ENCODE assay signal across 27 cellular contexts in the genomic region with DNA sequence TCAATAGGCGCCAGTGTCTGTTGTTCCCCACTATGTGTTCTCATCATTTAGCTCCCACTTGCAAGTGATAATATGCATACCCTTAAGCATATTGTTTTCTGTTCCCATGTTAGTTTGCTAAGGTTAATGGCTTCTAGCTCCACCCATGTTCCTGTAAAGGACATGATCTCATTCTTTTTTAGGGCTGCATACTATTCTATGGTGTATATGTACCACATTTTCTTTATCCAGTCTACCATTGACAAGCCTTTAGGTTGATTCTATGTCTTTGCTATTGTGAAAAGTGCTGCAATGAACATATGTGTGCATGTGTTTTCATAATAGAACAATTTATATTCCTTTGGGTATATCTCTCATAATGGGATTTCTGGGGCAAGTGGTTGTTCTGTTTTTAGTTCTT.
"Had no signal": no experiment of that assay in that cellular context is flagged by ENCODE, and none has a peak within 500 bp of the region (broad histone marks: within the 10 kb centered on the region; RNA-seq: fewer than 3 reads in every experiment).

No MANE protein-coding gene starts in this region.

- H3K36me3 ChIP-seq: stomach, suprapubic skin, thoracic aorta, thyroid gland, tibial artery, tibial nerve, transverse colon, upper lobe of left lung, upper lobe of right lung, uterus, vagina had no signal

- FAIRE-seq: urothelium cell line had no signal

- H3K4me3 ChIP-seq: stomach, suprapubic skin, testis, thoracic aorta, thyroid gland, tibial artery, tibial nerve, transverse colon, upper lobe of left lung, upper lobe of right lung, uterus, vagina had no signal

- DNase-seq: stimulated activated CD4-positive, alpha-beta T cell treated with anti-CD3 and anti-CD28 coated beads, Interleukin-2, amount 100 ng/mL, for 48 hours; stimulated activated CD4-positive, alpha-beta T cell treated with anti-CD3 and anti-CD28 coated beads, Interleukin-4, amount 100 ng/mL, for 1 hour; stimulated activated CD4-positive, alpha-beta T cell treated with anti-CD3 and anti-CD28 coated beads, Interleukin-4, amount 100 ng/mL, for 24 hours; stimulated activated CD4-positive, alpha-beta T cell treated with anti-CD3 and anti-CD28 coated beads, Interleukin-4, amount 100 ng/mL, for 4 hours; stimulated activated CD8-positive, alpha-beta memory T cell treated with anti-CD3 and anti-CD28 coated beads, Interleukin-4, amount 100 ng/mL, for 48 hours; stimulated activated naive B cell treated with anti-CD40 and anti-IgM and Interleukin-4, amounts not matched to agents 10 μg/mL and 1 μg/mL and 100 μg/mL, for 72 hours; stimulated activated naive CD4-positive, alpha-beta T cell; stimulated activated naive CD4-positive, alpha-beta T cell treated with Interleukin-2 at 50 U/mL for 16 hours; stimulated activated naive CD8-positive, alpha-beta T cell treated with anti-CD3 and anti-CD28 coated beads, Interleukin-15, amount 100 ng/mL, for 72 hours; stimulated activated naive CD8-positive, alpha-beta T cell treated with anti-CD3 and anti-CD28 coated beads, Interleukin-15, Interleukin-2, amounts not matched to agents 100 U/mL and 50 U/mL, for 24 hours; stomach; substantia nigra; testis; thyroid gland; tibial artery; transverse colon; trophoblast cell; upper lobe of left lung; upper lobe of right lung; uterus had no signal

- H3K27me3 ChIP-seq: stomach, suprapubic skin, testis, thyroid gland, tibial artery, tibial nerve, transverse colon, upper lobe of left lung, upper lobe of right lung, uterus, vagina had no signal

- H3K4me1 ChIP-seq: stomach, suprapubic skin, testis, thyroid gland, tibial artery, tibial nerve, transverse colon, upper lobe of left lung, upper lobe of right lung, uterus, vagina had no signal

- H3K27ac ChIP-seq: stomach, suprapubic skin, testis, thoracic aorta, thyroid gland, tibial artery, tibial nerve, transverse colon, upper lobe of left lung, upper lobe of right lung, uterus, vagina had no signal

- H3K9me3 ChIP-seq: suprapubic skin, testis, thoracic aorta, thyroid gland, tibial artery, tibial nerve, transverse colon, upper lobe of left lung, upper lobe of right lung, uterus, vagina had no signal

- ATAC-seq: stimulated activated effector memory CD8-positive, alpha-beta T cell treated with anti-CD3 and anti-CD28 coated beads, Interleukin-12 subunit alpha, Interleukin-12 subunit beta, amount 100 ng/mL, for 72 hours; stimulated activated memory B cell treated with anti-CD40 and anti-IgM and Interleukin-4, amounts not matched to agents 10 μg/mL and 1 μg/mL and 100 μg/mL, for 72 hours; stimulated activated naive B cell treated with anti-CD40 and anti-IgM and Interleukin-4, amounts not matched to agents 10 μg/mL and 1 μg/mL and 100 μg/mL, for 72 hours; stimulated activated naive CD8-positive, alpha-beta T cell treated with anti-CD3 and anti-CD28 coated beads, Interleukin-15, amount 100 ng/mL, for 72 hours; stimulated activated naive CD8-positive, alpha-beta T cell treated with anti-CD3 and anti-CD28 coated beads, Interleukin-15, Interleukin-2, amounts not matched to agents 100 U/mL and 50 U/mL, for 24 hours; upper lobe of right lung had no signal
